1 cellular context compared by ENCODE assay signal in genomic region chr10:15167411-15168295, GRCh38.
TF ChIP-seq lines count a peak whose summit lies in the region.

No MANE protein-coding gene starts in this region.

TF ChIP-seq in HEK293, 187 proteins besides CTCF, POLR2A, EP300 and RAD21 (continued from another document):
- TF ChIP-seq HIC1 (tag by site-specific recombination; IDR thresholded peaks at IDR 0.05) (peak; percentile 61; the same call in 1 of the 2 replicates), ZFHX2 (tag by site-specific recombination; conservative IDR thresholded peaks at IDR 0.05) (peak; percentile 86), ZNF280D (tag by site-specific recombination; IDR thresholded peaks at IDR 0.05) (no peak), PRDM1 (tag by site-specific recombination; IDR thresholded peaks at IDR 0.05) (peak; percentile 38), ZNF341 (tag by site-specific recombination; IDR thresholded peaks at IDR 0.05; ENCODE audit: low read depth) (no peak), SCRT2 (tag by site-specific recombination; IDR thresholded peaks at IDR 0.05) (peak; percentile 84), ZEB2 (tag by site-specific recombination; IDR thresholded peaks at IDR 0.05) (no peak), ZNF626 (tag by site-specific recombination; IDR thresholded peaks at IDR 0.05) (no peak), ZXDB (tag by site-specific recombination; IDR thresholded peaks at IDR 0.05) (peak; percentile 29), ZBTB17 (tag by site-specific recombination; IDR thresholded peaks at IDR 0.05) (peak; percentile 92), ZNF2 (tag by site-specific recombination; IDR thresholded peaks at IDR 0.05) (no peak), ZNF223 (tag by site-specific recombination; IDR thresholded peaks at IDR 0.05) (no peak), ZBTB20 (tag by site-specific recombination; IDR thresholded peaks at IDR 0.05) (peak; percentile 80), GLIS2 (tag by site-specific recombination; IDR thresholded peaks at IDR 0.05) (peak; percentile 82), FEZF1 (tag by site-specific recombination; IDR thresholded peaks at IDR 0.05) (peak; percentile 43; the same call in 1 of the 2 replicates), ZNF157 (tag by site-specific recombination; IDR thresholded peaks at IDR 0.05) (no peak), ZNF391 (tag by site-specific recombination; IDR thresholded peaks at IDR 0.05; ENCODE audit: borderline replicate concordance, low read depth) (no peak), PRDM10 (tag by site-specific recombination; IDR thresholded peaks at IDR 0.05) (no peak), ZBTB26 (tag by site-specific recombination; optimal IDR thresholded peaks at IDR 0.05) (peak; percentile 60), ZSCAN30 (tag by site-specific recombination; IDR thresholded peaks at IDR 0.05) (0 out of 2 replicates have a peak, but pooled peaks have one; percentile 2), ZBTB8A (tag by site-specific recombination; IDR thresholded peaks at IDR 0.05) (peak; percentile 96), HOXC10 (CRISPR knock-in tag; IDR thresholded peaks at IDR 0.05) (no peak), ZNF473 (tag by site-specific recombination; IDR thresholded peaks at IDR 0.05) (no peak), ZNF600 (tag by site-specific recombination; IDR thresholded peaks at IDR 0.05) (peak; percentile 12; the same call in 1 of the 2 replicates), ZBTB48 (tag by site-specific recombination; IDR thresholded peaks at IDR 0.05) (peak; percentile 77), SP2 (tag by site-specific recombination; IDR thresholded peaks at IDR 0.05) (peak; percentile 17; the same call in 1 of the 2 replicates), ZNF423 (tag by site-specific recombination; IDR thresholded peaks at IDR 0.05) (peak; percentile 61; the same call in 1 of the 2 replicates), GLIS1 (tag by site-specific recombination; IDR thresholded peaks at IDR 0.05) (peak; percentile 92), EGR2 (tag by site-specific recombination; IDR thresholded peaks at IDR 0.05; ENCODE audit: low read depth) (peak; percentile 76), MYNN (tag by site-specific recombination; IDR thresholded peaks at IDR 0.05; ENCODE audit: borderline replicate concordance) (no peak), ZNF645 (tag by site-specific recombination; IDR thresholded peaks at IDR 0.05) (no peak), ZSCAN23 (tag by site-specific recombination; IDR thresholded peaks at IDR 0.05) (no peak), ZNF843 (tag by site-specific recombination; IDR thresholded peaks at IDR 0.05) (no peak), KLF8 (tag by site-specific recombination; IDR thresholded peaks at IDR 0.05) (0 out of 2 replicates have a peak, but pooled peaks have one; percentile 28), PRDM2 (tag by site-specific recombination; IDR thresholded peaks at IDR 0.05; ENCODE audit: borderline replicate concordance) (no peak), BCL11B (tag by site-specific recombination; IDR thresholded peaks at IDR 0.05; ENCODE audit: low read depth) (0 out of 2 replicates have a peak, but pooled peaks have one; percentile 35), ZNF350 (tag by site-specific recombination; IDR thresholded peaks at IDR 0.05) (no peak), ZNF639 (tag by site-specific recombination; IDR thresholded peaks at IDR 0.05) (no peak)
TF ChIP-seq in HEK293: peak in this region for 23.
